Comparison of ENCODE assay signal across 22 cellular contexts in genomic region chr10:63723320-63723719, GRCh38.
DNase-seq lines count a peak whose midpoint lies in the region; ATAC-seq and TF ChIP-seq lines count a peak whose summit lies in the region.
"Had no signal": no experiment of that assay in that cellular context is flagged by ENCODE, and none has a peak within 500 bp of the region (broad histone marks: within the 10 kb centered on the region; RNA-seq: fewer than 3 reads in every experiment).

No MANE protein-coding gene starts in this region.

- no peak for ATAC-seq in Right ventricle myocardium superior (ENCODE audit: poor library complexity)

- H3K9me3 ChIP-seq in right atrium auricular region (no peaks in the 10 kb centered on the region), testis (no peaks in the 10 kb centered on the region)

- no peak for TF ChIP-seq POLR2A in testis (IDR thresholded peaks at IDR 0.05)

- CTCF ChIA-PET in activated naive CD4-positive, alpha-beta T cell treated with anti-CD3 and anti-CD28 coated beads for 36 hours (lab: Charles Lee) = interaction anchor here (0.6 to 8.8 kb wide), 3 partner anchors 84 to 557 kb away, joined by 3 to 205 read pairs (median 11); no protein-coding TSS in a partner anchor

- H3K27ac ChIP-seq in right atrium auricular region (peak overlapping the region; percentile 63 to 66), testis (peak overlapping the region; percentile 11 to 63)
- H3K27ac ChIP-seq: HL-60 had no signal

- no peaks in the 10 kb centered on the region for H3K36me3 ChIP-seq in right atrium auricular region
- no peaks in the 10 kb centered on the region for H3K36me3 ChIP-seq in testis (ENCODE audit: low read depth, missing control alignments)

- no peak overlapping the region for H3K4me3 Mint-ChIP-seq in nephron progenitor cell
- no peak overlapping the region for H3K4me3 Mint-ChIP-seq in activated naive CD4-positive, alpha-beta T cell treated with anti-CD3 and anti-CD28 coated beads for 36 hours
- H3K4me3 Mint-ChIP-seq: CD8-positive, alpha-beta memory T cell; H9; HFFc6 had no signal

- intact Hi-C loops in Right ventricle myocardium superior (cut with DNase I) = no loop called here
- intact Hi-C loops in testis (cut with DNase I; ENCODE audit: low total_unique reads) = loop anchor here (10.0 kb wide), 1 partner anchor 559 kb away; no protein-coding TSS in a partner anchor
- intact Hi-C loops in activated naive CD4-positive, alpha-beta T cell treated with anti-CD3 and anti-CD28 coated beads for 36 hours (cut with micrococcal nuclease) = loop anchor here (5.0 kb wide), 2 partner anchors 201 to 1131 kb away; partner anchors contain the start of gene REEP3

- H3K27me3 Mint-ChIP-seq in nephron progenitor cell (ENCODE audit: low read depth, poor library complexity) = peaks cover 8% of the 10 kb centered on the region
- peaks cover 22% of the 10 kb centered on the region for H3K27me3 Mint-ChIP-seq in activated naive CD4-positive, alpha-beta T cell treated with anti-CD3 and anti-CD28 coated beads for 36 hours (ENCODE audit: low read depth)

- H3K27me3 ChIP-seq in right atrium auricular region (no peaks in the 10 kb centered on the region), testis (no peaks in the 10 kb centered on the region)

- peaks cover 0 to 19% of the 10 kb centered on the region in 2 donors for H3K4me1 ChIP-seq in right atrium auricular region
- peaks cover 3% of the 10 kb centered on the region for H3K4me1 ChIP-seq in testis

- H3K27ac Mint-ChIP-seq in nephron progenitor cell = peak overlapping the region; percentile 67
- H3K27ac Mint-ChIP-seq in activated naive CD4-positive, alpha-beta T cell treated with anti-CD3 and anti-CD28 coated beads for 36 hours = no peak overlapping the region
- H3K27ac Mint-ChIP-seq: CD8-positive, alpha-beta memory T cell; H9 had no signal

- H3K36me3 Mint-ChIP-seq in nephron progenitor cell (ENCODE audit: low read depth) = no peaks in the 10 kb centered on the region
- no peaks in the 10 kb centered on the region for H3K36me3 Mint-ChIP-seq in activated naive CD4-positive, alpha-beta T cell treated with anti-CD3 and anti-CD28 coated beads for 36 hours (ENCODE audit: low read depth)

- 73 to 82% methylated on average over 4 of the region's 4 CpGs for WGBS in testis, 2 donors

- H3K9me3 Mint-ChIP-seq in nephron progenitor cell = no peaks in the 10 kb centered on the region
- no peaks in the 10 kb centered on the region for H3K9me3 Mint-ChIP-seq in activated naive CD4-positive, alpha-beta T cell treated with anti-CD3 and anti-CD28 coated beads for 36 hours
- H3K9me3 Mint-ChIP-seq: CD8-positive, alpha-beta memory T cell; H9; HFFc6 had no signal

- peaks cover 47% of the 10 kb centered on the region for H3K4me1 Mint-ChIP-seq in nephron progenitor cell
- peaks cover 7% of the 10 kb centered on the region for H3K4me1 Mint-ChIP-seq in activated naive CD4-positive, alpha-beta T cell treated with anti-CD3 and anti-CD28 coated beads for 36 hours (ENCODE audit: low read depth)

- DNase-seq in right atrium auricular region (ENCODE audit: low spot score) = no peak
- DNase-seq in Right ventricle myocardium superior = no peak
- DNase-seq in nephron progenitor cell = no peak
- DNase-seq in testis = no peak
- no peak for DNase-seq in activated naive CD4-positive, alpha-beta T cell treated with anti-CD3 and anti-CD28 coated beads for 36 hours
- no peak for DNase-seq in DMS114 treated with DMSO at 0.1 percent for 48 hours (lab: John Stamatoyannopoulos, UW; ENCODE audit: unreplicated experiment)
- no peak for DNase-seq in Kasumi-1 (lab: John Stamatoyannopoulos, UW)
- DNase-seq in NCI-H2081 treated with DMSO at 0.1 percent for 48 hours (lab: John Stamatoyannopoulos, UW) = no peak
- DNase-seq: CD8-positive, alpha-beta memory T cell; GDM1; H9; MM.1S; NCI-H1048; NCI-H1417 treated with DMSO at 0.1 percent for 48 hours; NCI-H187 treated with DMSO at 0.1 percent for 48 hours; NCI-H226; NCI-H510A treated with DMSO at 0.1 percent for 48 hours; NCI-H748 treated with DMSO at 0.1 percent for 48 hours; NK-92 treated with Interleukin-12 subunit alpha and Interleukin-12 subunit beta, amount 100 ng/mL, for 24 hours had no signal

- TF ChIP-seq CTCF in right atrium auricular region (IDR thresholded peaks at IDR 0.05) = no peak
- TF ChIP-seq CTCF in nephron progenitor cell (IDR thresholded peaks at IDR 0.05) = no peak
- no peak for TF ChIP-seq CTCF in testis (IDR thresholded peaks at IDR 0.05)

- no peak overlapping the region for H3K4me3 ChIP-seq in right atrium auricular region
- no peak overlapping the region for H3K4me3 ChIP-seq in testis
- H3K4me3 ChIP-seq: K562 had no signal
